1 cellular context compared by ENCODE assay signal in genomic region chr15:42727740-42728355, GRCh38.
TF ChIP-seq lines count a peak whose summit lies in the region.

No MANE protein-coding gene starts in this region.

TF ChIP-seq in SK-N-SH, 30 proteins besides CTCF, POLR2A, EP300 and RAD21 (continued from another document):
- TF ChIP-seq, protein P1, sequence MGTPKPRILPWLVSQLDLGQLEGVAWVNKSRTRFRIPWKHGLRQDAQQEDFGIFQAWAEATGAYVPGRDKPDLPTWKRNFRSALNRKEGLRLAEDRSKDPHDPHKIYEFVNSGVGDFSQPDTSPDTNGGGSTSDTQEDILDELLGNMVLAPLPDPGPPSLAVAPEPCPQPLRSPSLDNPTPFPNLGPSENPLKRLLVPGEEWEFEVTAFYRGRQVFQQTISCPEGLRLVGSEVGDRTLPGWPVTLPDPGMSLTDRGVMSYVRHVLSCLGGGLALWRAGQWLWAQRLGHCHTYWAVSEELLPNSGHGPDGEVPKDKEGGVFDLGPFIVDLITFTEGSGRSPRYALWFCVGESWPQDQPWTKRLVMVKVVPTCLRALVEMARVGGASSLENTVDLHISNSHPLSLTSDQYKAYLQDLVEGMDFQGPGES (IDR thresholded peaks at IDR 0.05; ENCODE audit: low read depth, low read length): no peak
- TF ChIP-seq RXRA (IDR thresholded peaks at IDR 0.05; ENCODE audit: borderline replicate concordance, low read depth) (no peak), EZH2phosphoT487 (IDR thresholded peaks at IDR 0.05; ENCODE audit: borderline replicate concordance, low read depth) (no peak), MXI1 (IDR thresholded peaks at IDR 0.05; ENCODE audit: low read depth, low read length) (no peak)
- TF ChIP-seq, protein P2, sequence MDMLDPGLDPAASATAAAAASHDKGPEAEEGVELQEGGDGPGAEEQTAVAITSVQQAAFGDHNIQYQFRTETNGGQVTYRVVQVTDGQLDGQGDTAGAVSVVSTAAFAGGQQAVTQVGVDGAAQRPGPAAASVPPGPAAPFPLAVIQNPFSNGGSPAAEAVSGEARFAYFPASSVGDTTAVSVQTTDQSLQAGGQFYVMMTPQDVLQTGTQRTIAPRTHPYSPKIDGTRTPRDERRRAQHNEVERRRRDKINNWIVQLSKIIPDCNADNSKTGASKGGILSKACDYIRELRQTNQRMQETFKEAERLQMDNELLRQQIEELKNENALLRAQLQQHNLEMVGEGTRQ (IDR thresholded peaks at IDR 0.05; ENCODE audit: borderline replicate concordance, low read depth, low read length): no peak
